1 cellular context compared by ENCODE assay signal in genomic region chr1:29121951-29122661, GRCh38.
TF ChIP-seq lines count a peak whose summit lies in the region.

No MANE protein-coding gene starts in this region.

TF ChIP-seq in HepG2, 621 proteins besides CTCF, POLR2A, EP300 and RAD21:
- TF ChIP-seq ZBTB33 (CRISPR knock-in tag; IDR thresholded peaks at IDR 0.05) (0 out of 2 replicates have a peak, but pooled peaks have one; percentile 40), TFAP4 (IDR thresholded peaks at IDR 0.05; ENCODE audit: borderline replicate concordance, low read depth) (no peak)
